ENCODE assay signal across 8 cellular contexts in the genomic region with DNA sequence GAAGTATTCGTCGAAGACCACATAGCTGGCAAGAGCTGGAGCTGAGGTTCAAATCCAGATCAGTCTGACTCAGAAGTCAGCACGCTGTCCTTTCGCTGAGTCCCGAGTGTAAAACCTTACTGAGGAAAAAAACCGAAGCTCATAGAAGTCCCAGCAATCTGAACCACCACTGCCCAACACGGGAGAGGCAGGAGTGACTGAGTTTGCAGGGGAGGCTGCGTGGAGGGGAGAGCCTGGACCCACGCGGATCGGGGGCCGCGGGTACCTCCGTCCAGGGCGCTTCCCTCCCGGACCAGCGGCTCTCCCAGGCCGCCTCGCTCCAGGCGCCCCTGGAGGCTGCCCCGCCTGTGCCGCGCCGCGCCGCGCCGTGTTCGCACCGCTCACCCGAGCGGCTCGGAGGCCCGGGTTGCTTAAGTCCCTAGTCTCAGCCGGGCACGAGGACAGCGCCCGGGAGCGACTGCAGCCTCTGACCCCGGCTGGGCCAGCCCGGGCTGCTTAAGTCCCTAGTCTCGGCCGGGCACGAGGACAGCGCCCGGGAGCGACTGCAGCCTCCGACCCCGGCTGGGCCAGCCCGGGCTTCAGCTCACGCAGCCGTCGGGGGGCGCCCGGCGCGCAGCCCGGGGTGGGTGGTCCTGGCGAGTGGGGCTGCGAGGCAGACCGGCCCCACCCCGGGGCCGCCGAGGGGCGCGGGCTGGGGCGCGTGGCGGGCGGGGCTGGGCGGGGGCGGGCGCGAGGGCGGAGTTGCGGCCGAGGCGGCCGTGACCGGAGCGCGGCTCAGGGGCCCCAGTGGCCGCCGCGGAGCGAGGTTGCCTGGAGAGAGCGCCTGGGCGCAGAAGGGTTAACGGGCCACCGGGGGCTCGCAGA. TPM values are rescaled to one million over a fixed set of nuclear protein-coding genes. Genes with fewer than 3 reads are reported as not detected.
A peak's percentile ranks its signal among the peaks of the same experiment; 100 is the strongest.
DNase-seq lines count a peak whose midpoint lies in the region; ATAC-seq lines count a peak whose summit lies in the region.

Gene ADAMTSL4 (plus strand): TSS at position 777 of the 864 bp plus-strand sequence. CDS start 2,881 bp downstream, outside the sequence.

- peak within 1 kb of the TSS; percentile 66 for H3K14ac ChIP-seq in trophoblast cell (ENCODE audit: low read length)

- H2BK5ac ChIP-seq in trophoblast cell (ENCODE audit: low read depth, low read length, poor library complexity): peak within 1 kb of the TSS; percentile 84

- peak within 1 kb of the TSS; percentile 54 for H2BK120ac ChIP-seq in trophoblast cell (ENCODE audit: insufficient read depth, low read length, poor library complexity)

- H3K79me2 ChIP-seq in trophoblast cell (ENCODE audit: control insufficient read depth, insufficient read depth, low read length, poor library complexity): peaks cover 7% of the 10 kb centered on the region

- no CpG with 5 or more reads among the region's 91 CpGs for WGBS in trophoblast cell (ENCODE audit: extremely low coverage, insufficient coverage, insufficient read length)

- H3K27ac ChIP-seq in trophoblast cell (ENCODE audit: low read depth, low read length): peak within 1 kb of the TSS; percentile 91

- peak; percentile 82 for DNase-seq in EH (ENCODE audit: low read depth)
- peak; percentile 65 for DNase-seq in NOMO-1 treated with DMSO at 0.1 percent for 48 hours (lab: John Stamatoyannopoulos, UW; ENCODE audit: unreplicated experiment)
- peak; percentile 72 for DNase-seq in activated naive CD8-positive, alpha-beta T cell treated with anti-CD3 and anti-CD28 coated beads, Interleukin-2, amount 10 ng/mL, durations not matched to agents 7 days and 5 days
- no peak for DNase-seq in left cardiac atrium
- DNase-seq in trophoblast cell: peak; percentile 83

- no peaks in the 10 kb centered on the region for H3K9me3 ChIP-seq in trophoblast cell (ENCODE audit: insufficient read depth, low read depth, low read length)

- no peaks in the 10 kb centered on the region for H3K27me3 ChIP-seq in trophoblast cell (ENCODE audit: insufficient read depth, low read length)

- peak within 1 kb of the TSS; percentile 62 for H3K18ac ChIP-seq in trophoblast cell (ENCODE audit: low read length)

- peaks cover 34 to 40% of the 10 kb centered on the region in 2 experiments for H3K4me1 ChIP-seq in trophoblast cell (ENCODE audit: control insufficient read depth in 1 of 2, insufficient read depth in 2 of 2, low read length in 2 of 2)

- peak within 1 kb of the TSS; percentile 74 for H3K4me2 ChIP-seq in trophoblast cell (ENCODE audit: low read length)

- intact Hi-C loops in left cardiac atrium (cut with DNase I): no loop called here

- no peaks in the 10 kb centered on the region for H3K36me3 Mint-ChIP-seq in activated naive CD8-positive, alpha-beta T cell treated with anti-CD3 and anti-CD28 coated beads, Interleukin-2, amount 10 ng/mL, durations not matched to agents 7 days and 5 days

- peak within 1 kb of the TSS; percentile 42 for H2AK5ac ChIP-seq in trophoblast cell (ENCODE audit: low read length)

- H3K36me3 ChIP-seq in trophoblast cell (ENCODE audit: control insufficient read depth in 1 of 2, insufficient read depth in 2 of 2, low read length in 2 of 2): no peaks in the 10 kb centered on the region

- POLR2A ChIA-PET in activated naive CD8-positive, alpha-beta T cell treated with anti-CD3 and anti-CD28 coated beads, Interleukin-2, amount 10 ng/mL, durations not matched to agents 7 days and 5 days (lab: Charles Lee): interaction anchor here (0.6 to 1.0 kb wide), 5 partner anchors 12 to 552 kb away, joined by 3 to 5 read pairs (median 3); partner anchors contain the start of gene MCL1

- peaks cover 32% of the 10 kb centered on the region for H3K79me1 ChIP-seq in trophoblast cell (ENCODE audit: low read length)

- no peak within 1 kb of the TSS for H3K23ac ChIP-seq in trophoblast cell (ENCODE audit: low read length)

- H2AFZ ChIP-seq in trophoblast cell (ENCODE audit: insufficient read depth, low read length, poor library complexity): peak within 1 kb of the TSS; percentile 92

- H3K4me3 ChIP-seq in trophoblast cell (ENCODE audit: low read depth, low read length): peak within 1 kb of the TSS; percentile 64

- H2BK12ac ChIP-seq in trophoblast cell (ENCODE audit: low read length): peak within 1 kb of the TSS; percentile 41

- H3K4me3 Mint-ChIP-seq in activated naive CD8-positive, alpha-beta T cell treated with anti-CD3 and anti-CD28 coated beads, Interleukin-2, amount 10 ng/mL, durations not matched to agents 7 days and 5 days: peak within 1 kb of the TSS; percentile 78

- H3K9ac ChIP-seq in trophoblast cell (ENCODE audit: low read length): peak within 1 kb of the TSS; percentile 75

- peak within 1 kb of the TSS; percentile 66 for H4K12ac ChIP-seq in trophoblast cell (ENCODE audit: low read depth, low read length)

- peak; percentile 46 for ATAC-seq in HG02610 (IDR thresholded peaks at IDR 0.05; ENCODE audit: unreplicated experiment)
- peak; percentile 88 for ATAC-seq in activated naive CD8-positive, alpha-beta T cell treated with anti-CD3 and anti-CD28 coated beads, Interleukin-2, amount 10 ng/mL, durations not matched to agents 7 days and 5 days (ENCODE audit: low read depth)
- ATAC-seq in left cardiac atrium: peak; percentile 39 to 54
- no peak for ATAC-seq in HG03097 (IDR thresholded peaks at IDR 0.05; ENCODE audit: low FRiP score, unreplicated experiment)
- no peak for ATAC-seq in HG03025 (IDR thresholded peaks at IDR 0.05; ENCODE audit: low FRiP score, unreplicated experiment)

- H4K8ac ChIP-seq in trophoblast cell (ENCODE audit: low read depth, low read length): peak within 1 kb of the TSS; percentile 56

- peaks cover 18% of the 10 kb centered on the region for H3K4me1 Mint-ChIP-seq in activated naive CD8-positive, alpha-beta T cell treated with anti-CD3 and anti-CD28 coated beads, Interleukin-2, amount 10 ng/mL, durations not matched to agents 7 days and 5 days

- H3K4ac ChIP-seq in trophoblast cell (ENCODE audit: low read depth, low read length): peak within 1 kb of the TSS; percentile 7

- no peak within 1 kb of the TSS for H3K27ac Mint-ChIP-seq in activated naive CD8-positive, alpha-beta T cell treated with anti-CD3 and anti-CD28 coated beads, Interleukin-2, amount 10 ng/mL, durations not matched to agents 7 days and 5 days

- H3K9me3 Mint-ChIP-seq in activated naive CD8-positive, alpha-beta T cell treated with anti-CD3 and anti-CD28 coated beads, Interleukin-2, amount 10 ng/mL, durations not matched to agents 7 days and 5 days: no peaks in the 10 kb centered on the region

- peaks cover 46% of the 10 kb centered on the region for H3K27me3 Mint-ChIP-seq in activated naive CD8-positive, alpha-beta T cell treated with anti-CD3 and anti-CD28 coated beads, Interleukin-2, amount 10 ng/mL, durations not matched to agents 7 days and 5 days

- H4K91ac ChIP-seq in trophoblast cell (ENCODE audit: low read depth, low read length): peak within 1 kb of the TSS; percentile 73

RNA-seq across cellular contexts. Expression of gene ADAMTSL4, which starts in this region (rescaled TPM):
- total RNA-seq in activated naive CD8-positive, alpha-beta T cell treated with anti-CD3 and anti-CD28 coated beads, Interleukin-2, amount 10 ng/mL, durations not matched to agents 7 days and 5 days: under 1 TPM; 0.11 to 0.30 TPM
- total RNA-seq in left cardiac atrium: 10 to 100 TPM; 31.5 to 62.5 TPM
- 33.2 and 33.6 TPM in 2 replicates for polyA plus RNA-seq in trophoblast cell (2013)

Comparison
In these comparisons a context has a peak if more than half of its experiments do, and no peak if none do; other contexts are left out.
1. RNA of gene ADAMTSL4 (total RNA-seq): 31.5 to 62.5 TPM in left cardiac atrium; 0.11 to 0.30 TPM in activated naive CD8-positive, alpha-beta T cell treated with anti-CD3 and anti-CD28 coated beads, Interleukin-2, amount 10 ng/mL, durations not matched to agents 7 days and 5 days; every median in the first group is over 10 times any median in the second.
2. Peak in DNase-seq and ATAC-seq in activated naive CD8-positive, alpha-beta T cell treated with anti-CD3 and anti-CD28 coated beads, Interleukin-2, amount 10 ng/mL, durations not matched to agents 7 days and 5 days; RNA of the gene not detected or under 1 TPM.
3. ATAC-seq: peak in HG02610 (single experiment) and left cardiac atrium (2 of 2); none in HG03097 (single experiment) and HG03025 (single experiment).